19 cellular contexts compared by ENCODE assay signal in the genomic region with DNA sequence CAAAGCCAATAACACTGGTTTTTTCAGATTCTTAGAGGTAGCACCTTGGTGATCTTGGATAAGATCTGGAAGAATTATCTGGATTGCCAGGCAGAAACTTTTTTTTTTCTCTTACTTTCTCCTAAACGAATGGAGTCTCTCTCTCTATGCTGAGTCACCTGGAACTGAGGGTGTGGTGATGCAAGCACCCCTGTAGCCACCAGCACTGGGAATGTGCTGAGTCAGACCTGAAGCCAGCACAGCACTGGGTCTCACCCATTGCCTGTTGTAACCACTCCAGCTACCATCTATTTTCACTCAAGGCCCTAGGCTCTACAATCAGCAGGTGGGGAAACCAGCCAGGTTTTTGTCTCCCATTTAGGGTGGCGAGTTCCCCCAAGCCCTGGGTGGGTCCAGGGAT.
A peak's percentile ranks its signal among the peaks of the same experiment; 100 is the strongest.
DNase-seq lines count a peak whose midpoint lies in the region; ATAC-seq and TF ChIP-seq lines count a peak whose summit lies in the region.
"Had no signal": no experiment of that assay in that cellular context is flagged by ENCODE, and none has a peak within 500 bp of the region (broad histone marks: within the 10 kb centered on the region; RNA-seq: fewer than 3 reads in every experiment).

No MANE protein-coding gene starts in this region.

- H3K27ac Mint-ChIP-seq in H9: peak overlapping the region in 2 of 3 experiments; percentile 65 to 93; a peak in 3 of 7 replicates
- H3K27ac Mint-ChIP-seq in immature natural killer cell: no peak overlapping the region
- H3K27ac Mint-ChIP-seq: T-helper 1 cell treated with Interleukin-12 subunit alpha and Interleukin-12 subunit beta and Interleukin-4 antibody, amounts not matched to agents 30 μg/mL and 1 μg/mL, for 36 hours had no signal

- H4K5ac ChIP-seq in H9 (ENCODE audit: insufficient read length, low read depth, low read length): no peak overlapping the region

- no peak overlapping the region for H2AFZ ChIP-seq in H9 (ENCODE audit: low read length)
- H2AFZ ChIP-seq in mammary epithelial cell (ENCODE audit: low read depth, low read length): peak overlapping the region; percentile 61

- H3K4ac ChIP-seq in H9 (ENCODE audit: low read depth, low read length): no peak overlapping the region

- H2BK12ac ChIP-seq in H9 (ENCODE audit: insufficient read length, low read depth, low read length): no peak overlapping the region

- H3K9ac ChIP-seq in H9 (ENCODE audit: extremely low read depth, insufficient read length, low read length) (no peak overlapping the region), mammary epithelial cell (ENCODE audit: insufficient read depth, low read length) (no peak overlapping the region)

- TF ChIP-seq CTCF in H9 (conservative IDR thresholded peaks at IDR 0.05): no peak
- TF ChIP-seq CTCF in NB4 (IDR thresholded peaks at IDR 0.05; ENCODE audit: low read depth, low read length): no peak
- TF ChIP-seq CTCF in mammary epithelial cell (conservative IDR thresholded peaks at IDR 0.05 in 1 of 2, IDR thresholded peaks at IDR 0.05 in 1 of 2; ENCODE audit: extremely low read depth in 1 of 2, insufficient read depth in 1 of 2, low read depth in 1 of 2, low read length in 2 of 2): no peak
- no peak for TF ChIP-seq CTCF in left lung (IDR thresholded peaks at IDR 0.05)

- H3K27me3 ChIP-seq in H9 (ENCODE audit: insufficient read depth, low read length): no peaks in the 10 kb centered on the region
- no peaks in the 10 kb centered on the region for H3K27me3 ChIP-seq in mammary epithelial cell (ENCODE audit: insufficient read depth, low read length)
- no peaks in the 10 kb centered on the region for H3K27me3 ChIP-seq in left lung
- H3K27me3 ChIP-seq: heart right ventricle had no signal

- no peak overlapping the region for H4K91ac ChIP-seq in H9 (ENCODE audit: insufficient read length, low read depth, low read length)

- H3K4me3 Mint-ChIP-seq in H9: no peak overlapping the region
- no peak overlapping the region for H3K4me3 Mint-ChIP-seq in immature natural killer cell
- H3K4me3 Mint-ChIP-seq: neural crest cell; T-helper 1 cell treated with Interleukin-12 subunit alpha and Interleukin-12 subunit beta and Interleukin-4 antibody, amounts not matched to agents 30 μg/mL and 1 μg/mL, for 36 hours had no signal

- in situ Hi-C loops in mammary epithelial cell (cut with MboI; ENCODE audit: low sequenced_read_pairs in 2 of 2): no loop called here

- no peak overlapping the region for H4K8ac ChIP-seq in H9 (replicated peaks; ENCODE audit: insufficient read length, low read depth, low read length)

- no peak overlapping the region for H3K18ac ChIP-seq in H9 (ENCODE audit: insufficient read length, low read depth, low read length)

- no CpG with 5 or more reads among the region's 2 CpGs for WGBS in H9 (ENCODE audit: extremely low coverage, insufficient read length, low lambda C conversion rate)
- WGBS in mammary epithelial cell (ENCODE audit: low coverage, missing lambda C conversion rate): 21% methylated on average over 2 of the region's 2 CpGs

- H3K27ac ChIP-seq in H9 (ENCODE audit: insufficient read length, low read depth, low read length) (no peak overlapping the region), mammary epithelial cell (ENCODE audit: insufficient read depth, low read depth, low read length) (peak overlapping the region; percentile 5), left lung (no peak overlapping the region)
- H3K27ac ChIP-seq: heart right ventricle had no signal

- DNase-seq in H9: peak; percentile 68
- peak; percentile 14 for DNase-seq in NB4 (ENCODE audit: low read depth)
- DNase-seq in mammary epithelial cell: peak; percentile 89
- peak in 1 of 2 donors; percentile 38 for DNase-seq in left lung
- no peak for DNase-seq in immature natural killer cell
- DNase-seq in NCI-H1105 (lab: John Stamatoyannopoulos, UW): no peak
- DNase-seq: activated CD4-positive, alpha-beta T cell treated with anti-CD3 and anti-CD28 coated beads, Interleukin-2, amount 50 U/mL, for 4 hours; GDM1; HCEC 1CT; heart right ventricle; IMR-90; NCI-H2081; substantia nigra had no signal

- H2BK120ac ChIP-seq in H9 (ENCODE audit: low read depth, low read length, poor library complexity, severe bottlenecking): no peak overlapping the region

- H3K27me3 Mint-ChIP-seq in H9 (ENCODE audit: low read depth) (no peaks in the 10 kb centered on the region), immature natural killer cell (ENCODE audit: low read depth in 3 of 3) (peaks cover 0 to 2% (median 1%) of the 10 kb centered on the region in 3 donors)

- no peak overlapping the region for H3K23ac ChIP-seq in H9 (ENCODE audit: insufficient read length, low read depth, low read length)

- CTCF ChIA-PET in mammary epithelial cell (lab: Charles Lee; ENCODE audit: low non-redundant PET): no interaction called here

- no peaks in the 10 kb centered on the region for H3K4me1 ChIP-seq in H9 (ENCODE audit: insufficient read depth, low read length)
- H3K4me1 ChIP-seq in mammary epithelial cell (ENCODE audit: insufficient read depth, low read length): peaks cover 7% of the 10 kb centered on the region
- H3K4me1 ChIP-seq in left lung: no peaks in the 10 kb centered on the region
- H3K4me1 ChIP-seq: heart right ventricle had no signal

- ATAC-seq in left lung: peak; percentile 49
- ATAC-seq in GM21619 (IDR thresholded peaks at IDR 0.05; ENCODE audit: unreplicated experiment): no peak
- no peak for ATAC-seq in HG02852 (IDR thresholded peaks at IDR 0.05; ENCODE audit: unreplicated experiment)
- ATAC-seq: heart right ventricle had no signal

- H3K4me2 ChIP-seq in H9 (ENCODE audit: insufficient read depth, insufficient read length, low read length) (no peak overlapping the region), mammary epithelial cell (ENCODE audit: insufficient read depth, low read depth, low read length) (no peak overlapping the region)

- H3K79me2 ChIP-seq in H9 (ENCODE audit: insufficient read depth, low read length): no peaks in the 10 kb centered on the region
- H3K79me2 ChIP-seq in mammary epithelial cell (ENCODE audit: insufficient read depth, low read length): no peaks in the 10 kb centered on the region

- no peaks in the 10 kb centered on the region for H3K23me2 ChIP-seq in H9 (ENCODE audit: insufficient read length, low read depth, low read length, poor library complexity, severe bottlenecking)

- no TSS peak for BruUV-seq in mammary epithelial cell (replicated peaks; lab: Mats Ljungman, UMichigan)

- no peaks in the 10 kb centered on the region for H3K79me1 ChIP-seq in H9 (ENCODE audit: insufficient read depth, low read depth, low read length, poor library complexity, severe bottlenecking)

- no peak for TF ChIP-seq POLR2A in NB4 (IDR thresholded peaks at IDR 0.05; ENCODE audit: extremely low read depth, insufficient read length)

- H3K36me3 ChIP-seq in mammary epithelial cell (ENCODE audit: insufficient read depth, low read length): no peaks in the 10 kb centered on the region
- no peaks in the 10 kb centered on the region for H3K36me3 ChIP-seq in left lung
- H3K36me3 ChIP-seq: heart right ventricle had no signal

- H3K56ac ChIP-seq in H9 (ENCODE audit: insufficient read length, low read depth, low read length): no peak overlapping the region

- H3K4me3 ChIP-seq in NB4 (ENCODE audit: low read depth, low read length) (no peak overlapping the region), mammary epithelial cell (replicated peaks in 1 of 3; ENCODE audit: insufficient read depth in 1 of 3, low read depth in 2 of 3, low read length in 3 of 3) (no peak overlapping the region), left lung (no peak overlapping the region)
- H3K4me3 ChIP-seq: heart right ventricle, lung had no signal

- intact Hi-C loops in mammary epithelial cell (cut with micrococcal nuclease): no loop called here
- intact Hi-C loops in left lung (cut with DNase I): no loop called here

- no peak overlapping the region for H2BK20ac ChIP-seq in H9 (ENCODE audit: low read depth, low read length, poor library complexity, severe bottlenecking)

- no peak overlapping the region for H2BK5ac ChIP-seq in H9 (ENCODE audit: insufficient read length, low read length)

- no peaks in the 10 kb centered on the region; a peak in 1 of 5 replicates for H3K9me3 Mint-ChIP-seq in H9
- H3K9me3 Mint-ChIP-seq in immature natural killer cell: peaks cover 3 to 31% (median 20%) of the 10 kb centered on the region in 6 donors
- H3K9me3 Mint-ChIP-seq: neural crest cell; T-helper 1 cell treated with Interleukin-12 subunit alpha and Interleukin-12 subunit beta and Interleukin-4 antibody, amounts not matched to agents 30 μg/mL and 1 μg/mL, for 36 hours had no signal

- H3K36me3 Mint-ChIP-seq in H9 (ENCODE audit: insufficient read depth in 1 of 3, low read depth in 3 of 3) (no peaks in the 10 kb centered on the region), immature natural killer cell (no peaks in the 10 kb centered on the region)
- H3K36me3 Mint-ChIP-seq: CD14-positive monocyte had no signal

- H3T11ph ChIP-seq in H9 (ENCODE audit: low read length): no peak overlapping the region

- H4K20me1 ChIP-seq in H9 (ENCODE audit: control insufficient read depth, insufficient read depth, insufficient read length): no peaks in the 10 kb centered on the region
- no peaks in the 10 kb centered on the region for H4K20me1 ChIP-seq in mammary epithelial cell (ENCODE audit: insufficient read depth, low read length)

- no peak overlapping the region for H2BK15ac ChIP-seq in H9 (ENCODE audit: low read depth, low read length)

- H3K9me3 ChIP-seq in H9 (ENCODE audit: control insufficient read depth, low read depth, low read length): no peaks in the 10 kb centered on the region
- H3K9me3 ChIP-seq in mammary epithelial cell (replicated peaks; ENCODE audit: insufficient read depth, low read length): no peaks in the 10 kb centered on the region
- peaks cover 0 to 10% of the 10 kb centered on the region in 2 donors for H3K9me3 ChIP-seq in left lung

- no peak overlapping the region for H3K14ac ChIP-seq in H9 (ENCODE audit: insufficient read depth, low read length)

- dilution Hi-C loops in mammary epithelial cell (cut with HindIII; ENCODE audit: low sequenced_read_pairs): no loop called here

- peaks cover 15 to 19% of the 10 kb centered on the region in 2 experiments for H3K4me1 Mint-ChIP-seq in H9
- H3K4me1 Mint-ChIP-seq in immature natural killer cell: no peaks in the 10 kb centered on the region
- H3K4me1 Mint-ChIP-seq: CD14-positive monocyte, neural crest cell had no signal

- no peak overlapping the region for H2AK5ac ChIP-seq in H9 (ENCODE audit: insufficient read length, low read length)

Comparison
In these comparisons a context has a peak if more than half of its experiments do, and no peak if none do; other contexts are left out.
1. DNase-seq: peak in H9 (single experiment), NB4 (single experiment) and mammary epithelial cell (single experiment); none in immature natural killer cell (0 of 3) and NCI-H1105 (single experiment).
2. H3K27ac Mint-ChIP-seq: peak in H9 (2 of 3); none in immature natural killer cell (0 of 6).